In genomic region chr22:22462813-22463567, GRCh38 we compare ENCODE assay signal across 1 cellular context.
TF ChIP-seq lines count a peak whose summit lies in the region.

No MANE protein-coding gene starts in this region.

TF ChIP-seq in K562, 482 proteins besides CTCF, POLR2A, EP300 and RAD21 (continued from another document and continues in another):
- TF ChIP-seq POLR2AphosphoS5 (IDR thresholded peaks at IDR 0.05; ENCODE audit: control insufficient read depth, insufficient read depth, low read depth, low read length) (no peak), TAF7 (tag; IDR thresholded peaks at IDR 0.05) (0 out of 2 replicates have a peak, but pooled peaks have one; percentile 31), THRB (CRISPR knock-in tag; conservative IDR thresholded peaks at IDR 0.05) (no peak), ZNF24 (IDR thresholded peaks at IDR 0.05) (no peak), ZNF347 (CRISPR knock-in tag; IDR thresholded peaks at IDR 0.05; ENCODE audit: low read depth) (no peak), NFXL1 (CRISPR knock-in tag; IDR thresholded peaks at IDR 0.05) (no peak), KDM1A (IDR thresholded peaks at IDR 0.05) (peak; percentile 84 to 94), KDM4B (IDR thresholded peaks at IDR 0.05; ENCODE audit: borderline replicate concordance in 2 of 2, low read depth in 1 of 2) (no peak), FOXJ3 (CRISPR knock-in tag; IDR thresholded peaks at IDR 0.05) (no peak), ZNF586 (CRISPR knock-in tag; conservative IDR thresholded peaks at IDR 0.05) (no peak), THAP7 (CRISPR knock-in tag; IDR thresholded peaks at IDR 0.05) (no peak), ASH1L (IDR thresholded peaks at IDR 0.05; ENCODE audit: borderline replicate concordance, low read depth, partially characterized antibody) (no peak), ATF4 (CRISPR knock-in tag; IDR thresholded peaks at IDR 0.05) (0 out of 2 replicates have a peak, but pooled peaks have one; percentile 48), HNRNPUL1 (IDR thresholded peaks at IDR 0.05; ENCODE audit: low read length) (no peak), ILK (tag; IDR thresholded peaks at IDR 0.05; ENCODE audit: borderline replicate concordance, low read depth) (no peak), BMI1 (IDR thresholded peaks at IDR 0.05; ENCODE audit: low read length) (no peak), ZNF436 (CRISPR knock-in tag; IDR thresholded peaks at IDR 0.05) (no peak), SAFB (IDR thresholded peaks at IDR 0.05; ENCODE audit: borderline replicate concordance, low read depth, low read length) (no peak), RCOR1 (IDR thresholded peaks at IDR 0.05; ENCODE audit: borderline replicate concordance in 1 of 2, low read depth in 2 of 2, low read length in 2 of 2) (peak; percentile 55 to 95; a peak in 3 of 4 replicates), PTBP1 (IDR thresholded peaks at IDR 0.05; ENCODE audit: low read depth, low read length) (no peak), IRF2 (CRISPR knock-in tag; IDR thresholded peaks at IDR 0.05) (no peak), MITF (IDR thresholded peaks at IDR 0.05) (no peak), SP2 (IDR thresholded peaks at IDR 0.05; ENCODE audit: extremely low read depth, low read depth, low read length, poor library complexity, severe bottlenecking) (no peak), ZNF589 (CRISPR knock-in tag; IDR thresholded peaks at IDR 0.05; ENCODE audit: low read depth) (no peak), ZBTB7A (IDR thresholded peaks at IDR 0.05; ENCODE audit: borderline replicate concordance, control insufficient read depth, low read depth, low read length) (no peak), ZBTB9 (CRISPR knock-in tag; IDR thresholded peaks at IDR 0.05) (no peak), THRA (IDR thresholded peaks at IDR 0.05) (no peak), RBBP5 (IDR thresholded peaks at IDR 0.05; ENCODE audit: borderline replicate concordance, insufficient read depth, low read length, poor library complexity, severe bottlenecking) (no peak), HNRNPH1 (optimal IDR thresholded peaks at IDR 0.05; ENCODE audit: low read depth, low read length) (no peak), THRAP3 (IDR thresholded peaks at IDR 0.05; ENCODE audit: borderline replicate concordance) (no peak), SP1 (CRISPR knock-in tag; IDR thresholded peaks at IDR 0.05) (no peak), ELF1 (tag; IDR thresholded peaks at IDR 0.05) (no peak), ZNF395 (CRISPR knock-in tag; IDR thresholded peaks at IDR 0.05) (no peak; the same call in 1 of the 2 replicates), TRIM25 (IDR thresholded peaks at IDR 0.05; ENCODE audit: borderline replicate concordance) (no peak), ZC3H4 (CRISPR knock-in tag; IDR thresholded peaks at IDR 0.05; ENCODE audit: borderline replicate concordance) (no peak), NFE2 (IDR thresholded peaks at IDR 0.05; ENCODE audit: low read depth) (no peak), HDAC1 (IDR thresholded peaks at IDR 0.05) (no peak), ZFP1 (CRISPR knock-in tag; IDR thresholded peaks at IDR 0.05) (no peak), ZNF12 (CRISPR knock-in tag; IDR thresholded peaks at IDR 0.05) (no peak), ZNF318 (IDR thresholded peaks at IDR 0.05; ENCODE audit: borderline replicate concordance in 1 of 2, low read depth in 1 of 2) (no peak), HMGN3 (IDR thresholded peaks at IDR 0.05; ENCODE audit: borderline replicate concordance, extremely low read depth, insufficient read length, low read depth, low read length) (no peak), FOS (IDR thresholded peaks at IDR 0.05; ENCODE audit: extremely low read depth, insufficient read length) (no peak), POLR2AphosphoS2 (IDR thresholded peaks at IDR 0.05; ENCODE audit: low read length) (no peak), KLF16 (IDR thresholded peaks at IDR 0.05) (peak; percentile 68; the same call in 1 of the 2 replicates), KDM5B (IDR thresholded peaks at IDR 0.05; ENCODE audit: insufficient replicate concordance, low read depth, low read length) (no peak), PHF20 (IDR thresholded peaks at IDR 0.05; ENCODE audit: partially characterized antibody) (no peak), ZBTB17 (CRISPR knock-in tag; IDR thresholded peaks at IDR 0.05) (no peak), BCL6 (CRISPR knock-in tag; IDR thresholded peaks at IDR 0.05) (no peak), TAL1 (IDR thresholded peaks at IDR 0.05) (no peak), ZNF584 (CRISPR knock-in tag; IDR thresholded peaks at IDR 0.05; ENCODE audit: low read depth) (no peak), PRMT5 (CRISPR knock-in tag; IDR thresholded peaks at IDR 0.05) (no peak)
